10 cellular contexts compared by ENCODE assay signal in genomic region chr1:64343105-64343960, GRCh38.
DNase-seq lines count a peak whose midpoint lies in the region; ATAC-seq, FAIRE-seq and TF ChIP-seq lines count a peak whose summit lies in the region.
"Had no signal": no experiment of that assay in that cellular context is flagged by ENCODE, and none has a peak within 500 bp of the region (broad histone marks: within the 10 kb centered on the region; RNA-seq: fewer than 3 reads in every experiment).

No MANE protein-coding gene starts in this region.

- TF ChIP-seq RAD21 in A549 (conservative IDR thresholded peaks at IDR 0.05 in 1 of 2, IDR thresholded peaks at IDR 0.05 in 1 of 2), result peak; percentile 13 to 26; a peak in 2 of 5 replicates

- TF ChIP-seq CTCF in A549 (IDR thresholded peaks at IDR 0.05) (no peak), Panc1 (IDR thresholded peaks at IDR 0.05) (no peak), fibroblast of lung (conservative IDR thresholded peaks at IDR 0.05 in 1 of 2, IDR thresholded peaks at IDR 0.05 in 1 of 2; ENCODE audit: low read depth in 1 of 2, low read length in 2 of 2) (no peak), GM20000 (IDR thresholded peaks at IDR 0.05; ENCODE audit: extremely low read depth, missing control alignments) (no peak), osteocyte (IDR thresholded peaks at IDR 0.05) (no peak)

- no peak overlapping the region for H3K27ac Mint-ChIP-seq in osteocyte (ENCODE audit: unreplicated experiment)
- H3K27ac Mint-ChIP-seq: activated naive CD4-positive, alpha-beta T cell treated with anti-CD3 and anti-CD28 coated beads for 36 hours had no signal

- intact Hi-C loops in Panc1 (cut with micrococcal nuclease; ENCODE audit: unreplicated experiment), result no loop called here

- H3K27me3 Mint-ChIP-seq in osteocyte (ENCODE audit: unreplicated experiment), result peaks cover 24% of the 10 kb centered on the region

- CTCF ChIA-PET in A549 (lab: Yijun Ruan, JAX), result interaction anchor here (0.6 to 1.8 kb wide), 2 partner anchors 287 to 332 kb away, joined by 3 to 5 read pairs; no protein-coding TSS in a partner anchor
- CTCF ChIA-PET in Panc1 (lab: Charles Lee), result interaction anchor here (0.5 kb wide), 1 partner anchor 480 kb away, joined by 4 read pairs; no protein-coding TSS in a partner anchor

- no peaks in the 10 kb centered on the region for H3K9me3 Mint-ChIP-seq in osteocyte (ENCODE audit: unreplicated experiment)
- H3K9me3 Mint-ChIP-seq: activated naive CD4-positive, alpha-beta T cell treated with anti-CD3 and anti-CD28 coated beads for 36 hours had no signal

- H3K27ac ChIP-seq in A549 (peak overlapping the region; percentile 62 to 82), Panc1 (ENCODE audit: low read length) (peak overlapping the region; percentile 97), fibroblast of lung (ENCODE audit: insufficient read depth, low read length) (no peak overlapping the region)
- H3K27ac ChIP-seq: BLaER1 treated with 17β-estradiol and CSF1 and Interleukin-3, amounts not matched to agents 10 nM and 100 nM had no signal

- H3K4me2 ChIP-seq in A549 (peak overlapping the region; percentile 85), fibroblast of lung (ENCODE audit: extremely low read depth, insufficient read depth, low read length) (no peak overlapping the region)
- H3K4me2 ChIP-seq: BLaER1 treated with 17β-estradiol and CSF1 and Interleukin-3, amounts not matched to agents 10 nM and 100 nM had no signal

- TF ChIP-seq EP300 in A549 (IDR thresholded peaks at IDR 0.05), result peak; percentile 34 to 56; a peak in 3 of 5 replicates

- H3K4me1 ChIP-seq in A549 (peaks cover 32% of the 10 kb centered on the region), Panc1 (ENCODE audit: control insufficient read depth, insufficient read depth, low read length) (peaks cover 39% of the 10 kb centered on the region), fibroblast of lung (ENCODE audit: control insufficient read depth, extremely low read depth, insufficient read depth, low read length) (no peaks in the 10 kb centered on the region)
- H3K4me1 ChIP-seq: BLaER1 treated with 17β-estradiol and CSF1 and Interleukin-3, amounts not matched to agents 10 nM and 100 nM had no signal

- H2AFZ ChIP-seq in fibroblast of lung (ENCODE audit: low read length), result no peak overlapping the region

- H3K27me3 ChIP-seq in Panc1 (ENCODE audit: control insufficient read depth, insufficient read depth, low read length) (no peaks in the 10 kb centered on the region), fibroblast of lung (ENCODE audit: control insufficient read depth, insufficient read depth, low read length) (no peaks in the 10 kb centered on the region)
- H3K27me3 ChIP-seq: BLaER1 treated with 17β-estradiol and CSF1 and Interleukin-3, amounts not matched to agents 10 nM and 100 nM had no signal

- H4K20me1 ChIP-seq in fibroblast of lung (ENCODE audit: control insufficient read depth, extremely low read depth, insufficient read depth, low read length), result no peaks in the 10 kb centered on the region
- H4K20me1 ChIP-seq: BLaER1 treated with 17β-estradiol and CSF1 and Interleukin-3, amounts not matched to agents 10 nM and 100 nM had no signal

- DNase-seq in A549 (ENCODE audit: low read depth in 1 of 2, low spot score in 1 of 2) (peak; percentile 70 to 94), HT-29 (ENCODE audit: low spot score) (peak; percentile 15), Panc1 (ENCODE audit: low read depth, low spot score) (peak; percentile 91), fibroblast of lung (ENCODE audit: low read depth in 2 of 2) (peak; percentile 48 to 74), GM20000 (ENCODE audit: low spot score) (no peak), DMS114 treated with DMSO at 0.1 percent for 48 hours (lab: John Stamatoyannopoulos, UW; ENCODE audit: unreplicated experiment) (no peak), osteocyte (ENCODE audit: extremely low spot score, unreplicated experiment) (no peak)
- DNase-seq: activated naive CD4-positive, alpha-beta T cell treated with anti-CD3 and anti-CD28 coated beads for 36 hours had no signal

- TF ChIP-seq POLR2A in A549 (IDR thresholded peaks at IDR 0.05; ENCODE audit: low read length), result no peak

- in situ Hi-C loops in Panc1 (cut with HindIII; ENCODE audit: low pct_unique_long_range_greater_than_20kb, low sequenced_read_pairs), result no loop called here

- POLR2A ChIA-PET in A549 (lab: Yijun Ruan, JAX), result no interaction called here
- POLR2A ChIA-PET in Panc1 (lab: Charles Lee), result interaction anchor here (0.6 to 0.8 kb wide), 2 partner anchors 29 to 45 kb away, joined by 3 to 4 read pairs; no protein-coding TSS in a partner anchor

- ATAC-seq in A549, result peak; percentile 97
- peak; percentile 95 for ATAC-seq in Panc1
- no peak for ATAC-seq in HG03565 (IDR thresholded peaks at IDR 0.05; ENCODE audit: unreplicated experiment)

- 5% methylated on average over 8 of the region's 8 CpGs for WGBS in A549 (ENCODE audit: missing lambda C conversion rate)

- no peaks in the 10 kb centered on the region for H3K36me3 Mint-ChIP-seq in osteocyte (ENCODE audit: unreplicated experiment)

- H3K36me3 ChIP-seq in Panc1 (ENCODE audit: control insufficient read depth, insufficient read depth, low read length) (no peaks in the 10 kb centered on the region), fibroblast of lung (ENCODE audit: control insufficient read depth, insufficient read depth, low read length) (no peaks in the 10 kb centered on the region)
- H3K36me3 ChIP-seq: BLaER1 treated with 17β-estradiol and CSF1 and Interleukin-3, amounts not matched to agents 10 nM and 100 nM had no signal

- no peak overlapping the region for H3K9ac ChIP-seq in fibroblast of lung (ENCODE audit: insufficient read depth, low read length)
- H3K9ac ChIP-seq: BLaER1 treated with 17β-estradiol and CSF1 and Interleukin-3, amounts not matched to agents 10 nM and 100 nM had no signal

- FAIRE-seq in A549 (lab: Jason Lieb, UNC), result peak; percentile 91

- H3K4me3 ChIP-seq in A549 (peak overlapping the region; percentile 28; the same call in 1 of the 3 replicates), Panc1 (ENCODE audit: low read depth in 2 of 2, low read length in 2 of 2) (peak overlapping the region; percentile 8 to 28; a peak in 3 of 4 replicates), fibroblast of lung (replicated peaks in 1 of 4; ENCODE audit: control extremely low read depth in 1 of 4, insufficient read depth in 1 of 4, low read depth in 3 of 4, low read length in 4 of 4) (no peak overlapping the region)
- H3K4me3 ChIP-seq: BLaER1 treated with 17β-estradiol and CSF1 and Interleukin-3, amounts not matched to agents 10 nM and 100 nM had no signal

- no peaks in the 10 kb centered on the region for H3K4me1 Mint-ChIP-seq in osteocyte (ENCODE audit: unreplicated experiment)

- H3K9me3 ChIP-seq in A549, result no peaks in the 10 kb centered on the region
- H3K9me3 ChIP-seq in Panc1 (ENCODE audit: control insufficient read depth, insufficient read depth, low read depth, low read length), result no peaks in the 10 kb centered on the region
- H3K9me3 ChIP-seq in fibroblast of lung (ENCODE audit: control insufficient read depth, insufficient read depth, low read depth, low read length), result no peaks in the 10 kb centered on the region
- H3K9me3 ChIP-seq: BLaER1 treated with 17β-estradiol and CSF1 and Interleukin-3, amounts not matched to agents 10 nM and 100 nM had no signal

- no peaks in the 10 kb centered on the region for H3K79me2 ChIP-seq in fibroblast of lung (ENCODE audit: control insufficient read depth, insufficient read depth, low read length)

- no TSS peak for BruUV-seq in Panc1 (replicated peaks; lab: Mats Ljungman, UMichigan)

- H3K4me3 Mint-ChIP-seq in osteocyte (ENCODE audit: unreplicated experiment), result no peak overlapping the region
- H3K4me3 Mint-ChIP-seq: activated naive CD4-positive, alpha-beta T cell treated with anti-CD3 and anti-CD28 coated beads for 36 hours had no signal

TF ChIP-seq in A549, 52 proteins besides CTCF, POLR2A, EP300 and RAD21 (continues in another document):
- no peak for TF ChIP-seq FOSB (CRISPR knock-in tag; IDR thresholded peaks at IDR 0.05)
- TF ChIP-seq SMC3 (IDR thresholded peaks at IDR 0.05), result 0 out of 3 replicates have a peak, but pooled peaks have one; percentile 12
- TF ChIP-seq ATOH8 (CRISPR knock-in tag; IDR thresholded peaks at IDR 0.05; ENCODE audit: low read depth), result no peak
- TF ChIP-seq ZSCAN20 (CRISPR knock-in tag; IDR thresholded peaks at IDR 0.05), result no peak
- TF ChIP-seq GATA3 (IDR thresholded peaks at IDR 0.05; ENCODE audit: borderline replicate concordance), result peak; percentile 96
- TF ChIP-seq FOSL2 (IDR thresholded peaks at IDR 0.05), result peak; percentile 72
- peak; percentile 91 for TF ChIP-seq FOSL2 (CRISPR knock-in tag; IDR thresholded peaks at IDR 0.05)
- no peak for TF ChIP-seq RARB (CRISPR knock-in tag; IDR thresholded peaks at IDR 0.05)
- peak; percentile 44 for TF ChIP-seq REST (IDR thresholded peaks at IDR 0.05)
- TF ChIP-seq NR3C1 (IDR thresholded peaks at IDR 0.05), result no peak

Comparison
In these comparisons a context has a peak if more than half of its experiments do, and no peak if none do; other contexts are left out.
1. DNase-seq: peak in A549 (2 of 2), HT-29 (single experiment), Panc1 (single experiment) and fibroblast of lung (2 of 2); none in GM20000 (single experiment), DMS114 treated with DMSO at 0.1 percent for 48 hours (single experiment) and osteocyte (single experiment).
2. H3K4me3 ChIP-seq: peak in A549 (single experiment) and Panc1 (2 of 2); none in fibroblast of lung (0 of 4).